26 cellular contexts compared by ENCODE assay signal in the genomic region with DNA sequence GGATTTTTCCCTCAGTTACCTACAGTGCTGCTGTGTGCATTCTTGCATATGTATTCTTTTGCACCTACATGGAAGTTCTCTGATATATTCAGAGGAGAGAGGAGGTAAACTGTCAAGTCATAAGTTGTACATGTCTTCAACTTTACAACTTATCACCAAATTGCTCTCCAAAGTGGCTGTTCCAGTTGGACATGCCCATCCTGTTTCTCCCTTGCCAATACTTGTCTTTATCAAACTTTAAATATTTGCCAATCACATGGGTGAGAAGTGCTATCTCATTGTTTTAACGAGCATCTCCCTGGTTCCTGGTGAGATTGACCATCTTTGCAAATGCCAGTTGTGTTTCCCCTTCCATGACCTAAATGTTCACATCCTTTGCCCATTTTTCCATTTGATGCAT.
"Had no signal": no experiment of that assay in that cellular context is flagged by ENCODE, and none has a peak within 500 bp of the region (broad histone marks: within the 10 kb centered on the region; RNA-seq: fewer than 3 reads in every experiment).

No MANE protein-coding gene starts in this region.

- H3K4me3 Mint-ChIP-seq: activated B cell treated with CpG ODN at 0.5 μM for 24 hours; activated CD4-positive, alpha-beta memory T cell treated with anti-CD3 and anti-CD28 coated beads for 36 hours; activated CD4-positive, alpha-beta T cell treated with anti-CD3 and anti-CD28 coated beads for 36 hours; activated CD4-positive, alpha-beta T cell treated with anti-CD3 and anti-CD28 coated beads, Interleukin-2, amount 10 ng/mL, durations not matched to agents 24 days and 14 days; activated CD8-positive, alpha-beta memory T cell treated with anti-CD3 and anti-CD28 coated beads, Interleukin-2, amount 10 ng/mL, durations not matched to agents 7 days and 5 days; activated CD8-positive, alpha-beta T cell treated with anti-CD3 and anti-CD28 coated beads, Interleukin-2, amount 10 ng/mL, durations not matched to agents 7 days and 5 days; activated naive CD4-positive, alpha-beta T cell treated with anti-CD3 and anti-CD28 coated beads, Interleukin-2, amount 10 ng/mL, durations not matched to agents 7 days and 5 days; activated naive CD8-positive, alpha-beta T cell treated with anti-CD3 and anti-CD28 coated beads, Interleukin-2, amount 10 ng/mL, durations not matched to agents 7 days and 5 days; activated T-cell treated with anti-CD3 and anti-CD28 coated beads, Interleukin-2, amount 50 U/mL, for 72 hours; endodermal cell; T-helper 17 cell; T-helper 2 cell treated with Interferon-gamma antibody and Interleukin-4, amounts not matched to agents 5 μg/mL and 100 μg/mL, for 36 hours had no signal

- DNase-seq: activated B cell treated with CpG ODN at 0.5 μM for 24 hours; activated CD4-positive, alpha-beta memory T cell treated with anti-CD3 and anti-CD28 coated beads for 36 hours; activated CD4-positive, alpha-beta T cell treated with anti-CD3 and anti-CD28 coated beads for 36 hours; activated CD4-positive, alpha-beta T cell treated with anti-CD3 and anti-CD28 coated beads, Interleukin-2, amount 10 ng/mL, durations not matched to agents 24 days and 14 days; activated CD8-positive, alpha-beta memory T cell treated with anti-CD3 and anti-CD28 coated beads, Interleukin-2, amount 10 ng/mL, durations not matched to agents 7 days and 5 days; activated CD8-positive, alpha-beta memory T cell treated with anti-CD3 and anti-CD28 coated beads, Interleukin-2, amount 50 U/mL, for 4 hours; activated CD8-positive, alpha-beta T cell treated with anti-CD3 and anti-CD28 coated beads, Interleukin-2, amount 10 ng/mL, durations not matched to agents 7 days and 5 days; activated gamma-delta T cell; activated naive CD4-positive, alpha-beta T cell; activated naive CD4-positive, alpha-beta T cell treated with anti-CD3 and anti-CD28 coated beads, Interleukin-2, amount 10 ng/mL, durations not matched to agents 7 days and 5 days; activated naive CD8-positive, alpha-beta T cell treated with anti-CD3 and anti-CD28 coated beads, Interleukin-2, amount 10 ng/mL, durations not matched to agents 7 days and 5 days; activated T-cell treated with anti-CD3 and anti-CD28 coated beads, Interleukin-2, amount 50 U/mL, for 1 hour; activated T-cell treated with anti-CD3 and anti-CD28 coated beads, Interleukin-2, amount 50 U/mL, for 72 hours; brain microvascular endothelial cell; caudate nucleus; effector memory CD4-positive, alpha-beta T cell; endodermal cell; foreskin fibroblast; T-helper 1 cell; T-helper 17 cell; T1000; WERI-Rb-1 had no signal

- H3K27ac Mint-ChIP-seq: activated B cell treated with CpG ODN at 0.5 μM for 24 hours; activated CD4-positive, alpha-beta memory T cell treated with anti-CD3 and anti-CD28 coated beads for 36 hours; activated CD4-positive, alpha-beta T cell treated with anti-CD3 and anti-CD28 coated beads for 36 hours; activated CD4-positive, alpha-beta T cell treated with anti-CD3 and anti-CD28 coated beads, Interleukin-2, amount 10 ng/mL, durations not matched to agents 24 days and 14 days; activated CD8-positive, alpha-beta memory T cell treated with anti-CD3 and anti-CD28 coated beads, Interleukin-2, amount 10 ng/mL, durations not matched to agents 7 days and 5 days; activated CD8-positive, alpha-beta T cell treated with anti-CD3 and anti-CD28 coated beads, Interleukin-2, amount 10 ng/mL, durations not matched to agents 7 days and 5 days; activated naive CD4-positive, alpha-beta T cell treated with anti-CD3 and anti-CD28 coated beads, Interleukin-2, amount 10 ng/mL, durations not matched to agents 7 days and 5 days; activated naive CD4-positive, alpha-beta T cell treated with anti-CD3 and anti-CD28 coated beads, Interleukin-2, amount 50 U/mL, for 72 hours; activated naive CD8-positive, alpha-beta T cell treated with anti-CD3 and anti-CD28 coated beads, Interleukin-2, amount 10 ng/mL, durations not matched to agents 7 days and 5 days; activated T-cell treated with anti-CD3 and anti-CD28 coated beads, Interleukin-2, amount 50 U/mL, for 72 hours; endodermal cell; T-helper 17 cell; T-helper 2 cell treated with Interferon-gamma antibody and Interleukin-4, amounts not matched to agents 5 μg/mL and 100 μg/mL, for 36 hours had no signal

- H3K36me3 Mint-ChIP-seq: activated CD4-positive, alpha-beta memory T cell treated with anti-CD3 and anti-CD28 coated beads for 36 hours; activated CD8-positive, alpha-beta memory T cell treated with anti-CD3 and anti-CD28 coated beads, Interleukin-2, amount 10 ng/mL, durations not matched to agents 7 days and 5 days; activated naive CD4-positive, alpha-beta T cell treated with anti-CD3 and anti-CD28 coated beads, Interleukin-2, amount 10 ng/mL, durations not matched to agents 7 days and 5 days; activated naive CD4-positive, alpha-beta T cell treated with anti-CD3 and anti-CD28 coated beads, Interleukin-2, amount 50 U/mL, for 72 hours; activated naive CD8-positive, alpha-beta T cell treated with anti-CD3 and anti-CD28 coated beads, Interleukin-2, amount 10 ng/mL, durations not matched to agents 7 days and 5 days had no signal

- H3K27me3 Mint-ChIP-seq: activated CD4-positive, alpha-beta T cell treated with anti-CD3 and anti-CD28 coated beads, Interleukin-2, amount 10 ng/mL, durations not matched to agents 24 days and 14 days; activated CD8-positive, alpha-beta memory T cell treated with anti-CD3 and anti-CD28 coated beads, Interleukin-2, amount 10 ng/mL, durations not matched to agents 7 days and 5 days; activated naive CD4-positive, alpha-beta T cell treated with anti-CD3 and anti-CD28 coated beads, Interleukin-2, amount 10 ng/mL, durations not matched to agents 7 days and 5 days had no signal

- ATAC-seq: activated CD4-positive, alpha-beta T cell treated with anti-CD3 and anti-CD28 coated beads for 36 hours; activated CD4-positive, CD25-positive, alpha-beta regulatory T cell treated with anti-CD3 and anti-CD28 coated beads, Interleukin-2, amount 50 U/mL, for 24 hours; activated CD8-positive, alpha-beta memory T cell treated with anti-CD3 and anti-CD28 coated beads, Interleukin-2, amount 10 ng/mL, durations not matched to agents 7 days and 5 days; activated CD8-positive, alpha-beta T cell treated with anti-CD3 and anti-CD28 coated beads, Interleukin-2, amount 10 ng/mL, durations not matched to agents 7 days and 5 days; activated naive CD4-positive, alpha-beta T cell treated with anti-CD3 and anti-CD28 coated beads, Interleukin-2, amount 50 U/mL, for 72 hours; activated T-cell treated with anti-CD3 and anti-CD28 coated beads, Interleukin-2, amount 50 U/mL, for 72 hours; esophagus mucosa; T-helper 17 cell had no signal

- H3K9me3 Mint-ChIP-seq: activated B cell treated with CpG ODN at 0.5 μM for 24 hours; activated CD4-positive, alpha-beta memory T cell treated with anti-CD3 and anti-CD28 coated beads for 36 hours; activated CD4-positive, alpha-beta T cell treated with anti-CD3 and anti-CD28 coated beads, Interleukin-2, amount 10 ng/mL, durations not matched to agents 24 days and 14 days; activated naive CD4-positive, alpha-beta T cell treated with anti-CD3 and anti-CD28 coated beads, Interleukin-2, amount 10 ng/mL, durations not matched to agents 7 days and 5 days; activated naive CD4-positive, alpha-beta T cell treated with anti-CD3 and anti-CD28 coated beads, Interleukin-2, amount 50 U/mL, for 72 hours; activated naive CD8-positive, alpha-beta T cell treated with anti-CD3 and anti-CD28 coated beads, Interleukin-2, amount 10 ng/mL, durations not matched to agents 7 days and 5 days; activated T-cell treated with anti-CD3 and anti-CD28 coated beads, Interleukin-2, amount 50 U/mL, for 72 hours; endodermal cell; T-helper 2 cell treated with Interferon-gamma antibody and Interleukin-4, amounts not matched to agents 5 μg/mL and 100 μg/mL, for 36 hours had no signal

- H3K4me1 Mint-ChIP-seq: activated B cell treated with CpG ODN at 0.5 μM for 24 hours; activated CD4-positive, alpha-beta T cell treated with anti-CD3 and anti-CD28 coated beads for 36 hours; activated CD4-positive, alpha-beta T cell treated with anti-CD3 and anti-CD28 coated beads, Interleukin-2, amount 10 ng/mL, durations not matched to agents 24 days and 14 days; activated CD8-positive, alpha-beta memory T cell treated with anti-CD3 and anti-CD28 coated beads, Interleukin-2, amount 10 ng/mL, durations not matched to agents 7 days and 5 days; activated naive CD4-positive, alpha-beta T cell treated with anti-CD3 and anti-CD28 coated beads, Interleukin-2, amount 10 ng/mL, durations not matched to agents 7 days and 5 days; activated naive CD8-positive, alpha-beta T cell treated with anti-CD3 and anti-CD28 coated beads, Interleukin-2, amount 10 ng/mL, durations not matched to agents 7 days and 5 days; T-helper 17 cell had no signal

- H3K36me3 ChIP-seq: brain microvascular endothelial cell, WERI-Rb-1 had no signal

- H3K27me3 ChIP-seq: brain microvascular endothelial cell had no signal

- H3K27ac ChIP-seq: brain microvascular endothelial cell, WERI-Rb-1 had no signal
